13 cellular contexts compared by ENCODE assay signal in the genomic region with DNA sequence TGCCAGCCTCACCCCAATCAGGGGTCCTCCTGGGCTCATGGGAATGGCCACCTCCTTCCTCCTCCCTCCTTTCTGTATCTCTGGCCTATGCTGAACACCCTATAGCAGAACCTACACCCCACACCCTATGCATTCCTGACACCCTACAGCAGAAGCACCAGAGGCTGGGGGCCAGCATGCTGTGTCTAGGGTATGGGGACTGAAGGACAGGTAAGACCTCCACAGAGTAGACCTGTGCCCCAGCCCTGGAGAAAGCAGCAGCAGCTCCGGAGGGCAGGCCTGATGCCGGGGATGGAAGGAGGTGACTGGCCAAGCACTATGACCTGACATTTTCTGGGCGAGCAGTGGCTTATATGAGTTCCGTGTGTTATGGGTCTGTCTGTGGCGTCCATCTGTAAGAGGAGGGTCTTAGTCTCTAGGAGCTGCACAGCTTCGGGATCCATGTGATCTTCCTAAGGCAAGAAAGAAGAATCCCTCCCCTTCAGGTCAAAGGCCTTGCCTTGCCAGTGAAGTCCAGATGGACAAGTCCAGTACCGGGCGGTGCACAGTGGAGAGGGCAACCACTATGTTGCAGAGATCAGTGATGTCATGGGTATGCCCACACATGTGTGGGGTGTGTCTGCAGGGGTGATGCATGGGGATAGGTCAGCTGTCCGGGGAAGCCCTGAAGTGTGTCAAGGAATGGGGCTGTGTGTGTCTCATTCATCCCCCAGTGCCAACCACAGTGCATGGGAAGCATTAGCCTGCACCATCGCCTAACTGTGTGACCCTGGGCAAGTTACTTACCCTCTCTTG.
"Had no signal": no experiment of that assay in that cellular context is flagged by ENCODE, and none has a peak within 500 bp of the region (broad histone marks: within the 10 kb centered on the region; RNA-seq: fewer than 3 reads in every experiment).

No MANE protein-coding gene starts in this region.

- H3K27ac ChIP-seq: cardiac muscle cell, gastroesophageal sphincter, left ventricle myocardium inferior, vagina had no signal

- H3K27me3 ChIP-seq: vagina had no signal

- DNase-seq: activated CD4-positive, alpha-beta T cell treated with anti-CD3 and anti-CD28 coated beads for 4 hours; activated CD8-positive, alpha-beta memory T cell treated with anti-CD3 and anti-CD28 coated beads, Interleukin-2, amount 50 U/mL, for 48 hours; activated CD8-positive, alpha-beta T cell treated with anti-CD3 and anti-CD28 coated beads for 36 hours; activated T-cell treated with anti-CD3 and anti-CD28 coated beads, Interleukin-2, amount 50 U/mL, for 72 hours; erythroblast; left ventricle myocardium inferior; mesendoderm; occipital lobe; stimulated activated CD4-positive, alpha-beta T cell treated with anti-CD3 and anti-CD28 coated beads, Interleukin-1b, Interleukin-23, amount 100 ng/mL, for 48 hours; T-helper 2 cell had no signal

- H3K36me3 ChIP-seq: cardiac muscle cell, gastroesophageal sphincter, left ventricle myocardium inferior, vagina had no signal

- H3K9me3 ChIP-seq: gastroesophageal sphincter, left ventricle myocardium inferior, vagina had no signal

- H3K4me3 ChIP-seq: cardiac muscle cell, gastroesophageal sphincter, left ventricle myocardium inferior, vagina had no signal
